1 cellular context compared by ENCODE assay signal in the genomic region with DNA sequence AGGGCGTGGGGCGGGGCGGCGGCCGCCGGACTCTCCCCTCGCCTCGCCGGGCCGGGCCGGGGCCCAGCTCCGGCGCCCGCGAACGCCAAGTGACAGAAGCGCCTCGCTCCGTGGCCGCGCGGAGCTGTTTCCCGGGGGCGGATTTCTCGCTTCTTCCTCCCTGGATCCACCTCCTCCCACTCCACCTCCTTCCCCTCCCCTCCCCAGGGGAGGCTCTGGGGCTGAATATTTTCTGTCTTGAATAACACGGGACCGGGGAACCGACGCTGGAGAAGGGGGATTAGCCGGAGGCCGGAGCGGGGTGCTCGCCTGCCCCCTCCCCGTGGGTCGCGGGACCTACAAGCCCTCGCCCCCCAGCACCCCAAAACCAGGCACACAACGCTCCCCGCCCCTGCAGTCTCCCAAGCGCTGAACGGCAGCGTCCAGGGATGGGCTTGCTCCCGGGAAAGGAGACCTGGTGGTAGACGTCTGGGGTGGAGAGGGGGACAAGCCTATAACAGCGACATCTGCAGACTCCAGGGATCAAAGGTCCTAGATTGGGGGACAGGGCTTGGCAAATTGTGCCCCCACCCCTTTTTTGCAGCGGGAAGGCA.
TF ChIP-seq lines count a peak whose summit lies in the region.

TSS of gene ARHGAP21 (minus strand) at position 100 of the 593 bp plus-strand sequence. CDS start 1,988 bp downstream, outside the sequence.

TF ChIP-seq in HepG2, 621 proteins besides CTCF, POLR2A, EP300 and RAD21 (continued from another document and continues in another):
- TF ChIP-seq, protein P1, sequence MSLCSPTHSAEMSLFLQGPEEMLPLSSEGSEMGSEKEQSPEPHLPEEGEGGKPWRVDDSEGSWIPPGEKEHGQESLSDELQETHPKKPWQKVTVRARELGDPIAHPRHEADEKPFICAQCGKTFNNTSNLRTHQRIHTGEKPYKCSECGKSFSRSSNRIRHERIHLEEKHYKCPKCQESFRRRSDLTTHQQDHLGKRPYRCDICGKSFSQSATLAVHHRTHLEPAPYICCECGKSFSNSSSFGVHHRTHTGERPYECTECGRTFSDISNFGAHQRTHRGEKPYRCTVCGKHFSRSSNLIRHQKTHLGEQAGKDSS (CRISPR knock-in tag; IDR thresholded peaks at IDR 0.05; ENCODE audit: borderline replicate concordance, low read depth) = no peak
- no peak for TF ChIP-seq ZNF616 (CRISPR knock-in tag; IDR thresholded peaks at IDR 0.05; ENCODE audit: low read depth)
- TF ChIP-seq ZNF510 (CRISPR knock-in tag; IDR thresholded peaks at IDR 0.05; ENCODE audit: low read depth) = no peak
- TF ChIP-seq RCOR2 (CRISPR knock-in tag; IDR thresholded peaks at IDR 0.05) = no peak
- no peak for TF ChIP-seq ZNF629 (CRISPR knock-in tag; conservative IDR thresholded peaks at IDR 0.05)
- TF ChIP-seq SP2 (CRISPR knock-in tag; IDR thresholded peaks at IDR 0.05) = no peak
- no peak for TF ChIP-seq ZNF136 (CRISPR knock-in tag; IDR thresholded peaks at IDR 0.05; ENCODE audit: low read depth)
- TF ChIP-seq SIX4 (CRISPR knock-in tag; IDR thresholded peaks at IDR 0.05) = no peak
- TF ChIP-seq HMGXB3 (CRISPR knock-in tag; IDR thresholded peaks at IDR 0.05; ENCODE audit: borderline replicate concordance) = no peak
- TF ChIP-seq, protein P2, sequence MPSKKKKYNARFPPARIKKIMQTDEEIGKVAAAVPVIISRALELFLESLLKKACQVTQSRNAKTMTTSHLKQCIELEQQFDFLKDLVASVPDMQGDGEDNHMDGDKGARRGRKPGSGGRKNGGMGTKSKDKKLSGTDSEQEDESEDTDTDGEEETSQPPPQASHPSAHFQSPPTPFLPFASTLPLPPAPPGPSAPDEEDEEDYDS (CRISPR knock-in tag; IDR thresholded peaks at IDR 0.05) = no peak
- TF ChIP-seq RBFOX2 (IDR thresholded peaks at IDR 0.05; ENCODE audit: low read depth, low read length) = no peak; the same call in 1 of the 2 replicates
- no peak for TF ChIP-seq ZNF124 (CRISPR knock-in tag; IDR thresholded peaks at IDR 0.05)
- no peak for TF ChIP-seq RFXANK (CRISPR knock-in tag; IDR thresholded peaks at IDR 0.05)
- TF ChIP-seq, protein P3, sequence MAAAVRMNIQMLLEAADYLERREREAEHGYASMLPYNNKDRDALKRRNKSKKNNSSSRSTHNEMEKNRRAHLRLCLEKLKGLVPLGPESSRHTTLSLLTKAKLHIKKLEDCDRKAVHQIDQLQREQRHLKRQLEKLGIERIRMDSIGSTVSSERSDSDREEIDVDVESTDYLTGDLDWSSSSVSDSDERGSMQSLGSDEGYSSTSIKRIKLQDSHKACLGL (CRISPR knock-in tag; IDR thresholded peaks at IDR 0.05) = 0 out of 2 replicates have a peak, but pooled peaks have one; percentile 13
- TF ChIP-seq, protein P4, sequence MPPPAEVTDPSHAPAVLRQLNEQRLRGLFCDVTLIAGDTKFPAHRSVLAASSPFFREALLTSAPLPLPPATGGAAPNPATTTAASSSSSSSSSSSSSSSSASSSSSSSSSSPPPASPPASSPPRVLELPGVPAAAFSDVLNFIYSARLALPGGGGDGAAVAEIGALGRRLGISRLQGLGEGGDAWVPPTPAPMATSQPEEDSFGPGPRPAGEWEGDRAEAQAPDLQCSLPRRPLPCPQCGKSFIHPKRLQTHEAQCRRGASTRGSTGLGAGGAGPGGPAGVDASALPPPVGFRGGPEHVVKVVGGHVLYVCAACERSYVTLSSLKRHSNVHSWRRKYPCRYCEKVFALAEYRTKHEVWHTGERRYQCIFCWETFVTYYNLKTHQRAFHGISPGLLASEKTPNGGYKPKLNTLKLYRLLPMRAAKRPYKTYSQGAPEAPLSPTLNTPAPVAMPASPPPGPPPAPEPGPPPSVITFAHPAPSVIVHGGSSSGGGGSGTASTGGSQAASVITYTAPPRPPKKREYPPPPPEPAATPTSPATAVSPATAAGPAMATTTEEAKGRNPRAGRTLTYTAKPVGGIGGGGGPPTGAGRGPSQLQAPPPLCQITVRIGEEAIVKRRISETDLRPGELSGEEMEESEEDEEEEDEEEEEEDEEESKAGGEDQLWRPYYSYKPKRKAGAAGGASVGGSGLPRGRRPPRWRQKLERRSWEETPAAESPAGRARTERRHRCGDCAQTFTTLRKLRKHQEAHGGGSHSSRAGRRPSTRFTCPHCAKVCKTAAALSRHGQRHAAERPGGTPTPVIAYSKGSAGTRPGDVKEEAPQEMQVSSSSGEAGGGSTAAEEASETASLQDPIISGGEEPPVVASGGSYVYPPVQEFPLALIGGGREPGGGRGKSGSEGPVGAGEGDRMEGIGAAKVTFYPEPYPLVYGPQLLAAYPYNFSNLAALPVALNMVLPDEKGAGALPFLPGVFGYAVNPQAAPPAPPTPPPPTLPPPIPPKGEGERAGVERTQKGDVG (CRISPR knock-in tag; IDR thresholded peaks at IDR 0.05; ENCODE audit: borderline replicate concordance) = no peak
- TF ChIP-seq ZNF558 (CRISPR knock-in tag; IDR thresholded peaks at IDR 0.05; ENCODE audit: borderline replicate concordance) = no peak
- TF ChIP-seq, protein P5, sequence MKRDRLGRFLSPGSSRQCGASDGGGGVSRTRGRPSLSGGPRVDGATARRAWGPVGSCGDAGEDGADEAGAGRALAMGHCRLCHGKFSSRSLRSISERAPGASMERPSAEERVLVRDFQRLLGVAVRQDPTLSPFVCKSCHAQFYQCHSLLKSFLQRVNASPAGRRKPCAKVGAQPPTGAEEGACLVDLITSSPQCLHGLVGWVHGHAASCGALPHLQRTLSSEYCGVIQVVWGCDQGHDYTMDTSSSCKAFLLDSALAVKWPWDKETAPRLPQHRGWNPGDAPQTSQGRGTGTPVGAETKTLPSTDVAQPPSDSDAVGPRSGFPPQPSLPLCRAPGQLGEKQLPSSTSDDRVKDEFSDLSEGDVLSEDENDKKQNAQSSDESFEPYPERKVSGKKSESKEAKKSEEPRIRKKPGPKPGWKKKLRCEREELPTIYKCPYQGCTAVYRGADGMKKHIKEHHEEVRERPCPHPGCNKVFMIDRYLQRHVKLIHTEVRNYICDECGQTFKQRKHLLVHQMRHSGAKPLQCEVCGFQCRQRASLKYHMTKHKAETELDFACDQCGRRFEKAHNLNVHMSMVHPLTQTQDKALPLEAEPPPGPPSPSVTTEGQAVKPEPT (CRISPR knock-in tag; IDR thresholded peaks at IDR 0.05; ENCODE audit: low read depth) = no peak
- no peak for TF ChIP-seq PHF20 (CRISPR knock-in tag; IDR thresholded peaks at IDR 0.05)
- TF ChIP-seq PHF8 (CRISPR knock-in tag; IDR thresholded peaks at IDR 0.05) = peak; percentile 45; the same call in 1 of the 2 replicates
- TF ChIP-seq ZNF354B (CRISPR knock-in tag; IDR thresholded peaks at IDR 0.05) = no peak
- TF ChIP-seq RBM22 (optimal IDR thresholded peaks at IDR 0.05; ENCODE audit: low read length) = no peak
- peak; percentile 2 for TF ChIP-seq HNRNPH1 (optimal IDR thresholded peaks at IDR 0.05; ENCODE audit: low read depth, low read length)
- TF ChIP-seq PHB2 (IDR thresholded peaks at IDR 0.05; ENCODE audit: partially characterized antibody) = no peak
- no peak for TF ChIP-seq ZNF232 (CRISPR knock-in tag; IDR thresholded peaks at IDR 0.05; ENCODE audit: borderline replicate concordance)
- no peak for TF ChIP-seq ATF7-NPFF (CRISPR knock-in tag; IDR thresholded peaks at IDR 0.05; ENCODE audit: low read depth)
- no peak for TF ChIP-seq GATA4 (IDR thresholded peaks at IDR 0.05; ENCODE audit: borderline replicate concordance, low read depth)
- no peak for TF ChIP-seq KLF6 (CRISPR knock-in tag; IDR thresholded peaks at IDR 0.05)
- TF ChIP-seq ETV6 (CRISPR knock-in tag; conservative IDR thresholded peaks at IDR 0.05) = no peak
- TF ChIP-seq ERF (CRISPR knock-in tag; IDR thresholded peaks at IDR 0.05) = no peak
- no peak; the same call in 1 of the 2 replicates for TF ChIP-seq KDM5B (CRISPR knock-in tag; IDR thresholded peaks at IDR 0.05; ENCODE audit: borderline replicate concordance)
- TF ChIP-seq ZNF652 (CRISPR knock-in tag; IDR thresholded peaks at IDR 0.05; ENCODE audit: borderline replicate concordance, low read depth) = no peak
- TF ChIP-seq, protein P6, sequence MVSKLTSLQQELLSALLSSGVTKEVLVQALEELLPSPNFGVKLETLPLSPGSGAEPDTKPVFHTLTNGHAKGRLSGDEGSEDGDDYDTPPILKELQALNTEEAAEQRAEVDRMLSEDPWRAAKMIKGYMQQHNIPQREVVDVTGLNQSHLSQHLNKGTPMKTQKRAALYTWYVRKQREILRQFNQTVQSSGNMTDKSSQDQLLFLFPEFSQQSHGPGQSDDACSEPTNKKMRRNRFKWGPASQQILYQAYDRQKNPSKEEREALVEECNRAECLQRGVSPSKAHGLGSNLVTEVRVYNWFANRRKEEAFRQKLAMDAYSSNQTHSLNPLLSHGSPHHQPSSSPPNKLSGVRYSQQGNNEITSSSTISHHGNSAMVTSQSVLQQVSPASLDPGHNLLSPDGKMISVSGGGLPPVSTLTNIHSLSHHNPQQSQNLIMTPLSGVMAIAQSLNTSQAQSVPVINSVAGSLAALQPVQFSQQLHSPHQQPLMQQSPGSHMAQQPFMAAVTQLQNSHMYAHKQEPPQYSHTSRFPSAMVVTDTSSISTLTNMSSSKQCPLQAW (CRISPR knock-in tag; IDR thresholded peaks at IDR 0.05) = 0 out of 2 replicates have a peak, but pooled peaks have one; percentile 8
- TF ChIP-seq ZUFSP (CRISPR knock-in tag; IDR thresholded peaks at IDR 0.05; ENCODE audit: borderline replicate concordance) = no peak
- TF ChIP-seq SNAI1 (CRISPR knock-in tag; IDR thresholded peaks at IDR 0.05; ENCODE audit: borderline replicate concordance) = 0 out of 2 replicates have a peak, but pooled peaks have one; percentile 47
- no peak for TF ChIP-seq TOPORS (CRISPR knock-in tag; IDR thresholded peaks at IDR 0.05)
- peak; percentile 16; the same call in 1 of the 2 replicates for TF ChIP-seq ARNT2 (CRISPR knock-in tag; IDR thresholded peaks at IDR 0.05; ENCODE audit: low read depth)
- TF ChIP-seq AKAP8 (CRISPR knock-in tag; IDR thresholded peaks at IDR 0.05) = no peak
- peak; percentile 19; the same call in 1 of the 2 replicates for TF ChIP-seq ZNF891 (CRISPR knock-in tag; IDR thresholded peaks at IDR 0.05)
- TF ChIP-seq CEBPB (IDR thresholded peaks at IDR 0.05; ENCODE audit: borderline replicate concordance, low read depth, low read length) = no peak
- TF ChIP-seq HHEX (CRISPR knock-in tag; IDR thresholded peaks at IDR 0.05) = no peak
- TF ChIP-seq JUN (CRISPR knock-in tag; IDR thresholded peaks at IDR 0.05) = no peak
- TF ChIP-seq HNF4A (CRISPR knock-in tag; IDR thresholded peaks at IDR 0.05) = 0 out of 2 replicates have a peak, but pooled peaks have one; percentile 8
- TF ChIP-seq, protein P7, sequence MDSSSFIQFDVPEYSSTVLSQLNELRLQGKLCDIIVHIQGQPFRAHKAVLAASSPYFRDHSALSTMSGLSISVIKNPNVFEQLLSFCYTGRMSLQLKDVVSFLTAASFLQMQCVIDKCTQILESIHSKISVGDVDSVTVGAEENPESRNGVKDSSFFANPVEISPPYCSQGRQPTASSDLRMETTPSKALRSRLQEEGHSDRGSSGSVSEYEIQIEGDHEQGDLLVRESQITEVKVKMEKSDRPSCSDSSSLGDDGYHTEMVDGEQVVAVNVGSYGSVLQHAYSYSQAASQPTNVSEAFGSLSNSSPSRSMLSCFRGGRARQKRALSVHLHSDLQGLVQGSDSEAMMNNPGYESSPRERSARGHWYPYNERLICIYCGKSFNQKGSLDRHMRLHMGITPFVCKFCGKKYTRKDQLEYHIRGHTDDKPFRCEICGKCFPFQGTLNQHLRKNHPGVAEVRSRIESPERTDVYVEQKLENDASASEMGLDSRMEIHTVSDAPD (CRISPR knock-in tag; IDR thresholded peaks at IDR 0.05) = no peak
- no peak for TF ChIP-seq SNAPC5 (CRISPR knock-in tag; IDR thresholded peaks at IDR 0.05; ENCODE audit: borderline replicate concordance)
- no peak for TF ChIP-seq ZBTB2 (CRISPR knock-in tag; IDR thresholded peaks at IDR 0.05; ENCODE audit: low read depth)
